9 cellular contexts compared by ENCODE assay signal in the genomic region with DNA sequence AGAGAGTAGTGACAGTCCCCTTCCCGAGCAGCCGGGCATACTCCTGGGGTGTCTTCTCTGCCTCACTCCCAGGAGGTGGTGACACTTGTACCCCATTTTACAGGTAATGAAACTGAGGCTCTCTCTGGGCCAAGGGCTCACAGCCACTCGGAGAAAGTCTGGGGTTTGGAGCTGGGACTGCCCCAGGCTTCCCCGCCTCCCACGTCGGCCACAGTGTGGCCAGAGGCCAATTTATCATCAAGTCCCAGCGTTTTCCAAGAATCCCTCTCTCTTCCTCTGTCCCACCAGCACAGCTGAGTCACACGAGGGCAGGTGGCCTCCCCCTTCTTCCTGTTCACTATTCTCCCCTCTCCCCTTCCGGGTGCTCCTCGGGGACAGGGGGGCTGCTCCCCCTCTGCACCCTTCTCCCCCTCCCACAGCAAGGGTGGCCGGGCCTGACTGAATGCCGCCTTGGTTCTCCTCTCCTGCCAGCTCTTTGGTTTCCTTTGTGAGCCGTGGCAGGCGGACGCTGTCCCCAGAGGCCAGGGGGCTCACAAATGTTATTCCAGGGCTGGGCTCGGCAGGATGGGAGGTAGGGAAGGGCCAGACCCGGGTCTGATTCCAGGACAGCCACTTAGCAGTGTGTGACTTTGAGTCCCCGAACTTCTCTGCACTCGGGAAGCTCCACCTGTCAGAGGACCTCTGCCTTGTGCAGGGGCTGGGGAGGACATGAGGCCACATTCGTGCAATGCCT. TPM values are rescaled to one million over a fixed set of nuclear protein-coding genes. Genes with fewer than 3 reads are reported as not detected.
DNase-seq lines count a peak whose midpoint lies in the region; ATAC-seq and TF ChIP-seq lines count a peak whose summit lies in the region.
"Had no signal": no experiment of that assay in that cellular context is flagged by ENCODE, and none has a peak within 500 bp of the region (broad histone marks: within the 10 kb centered on the region; RNA-seq: fewer than 3 reads in every experiment).

No MANE protein-coding gene starts in this region.

- no peaks in the 10 kb centered on the region for H3K27me3 ChIP-seq in GM23338 (ENCODE audit: insufficient read depth)

- H3F3A ChIP-seq in GM23338 (replicated peaks; ENCODE audit: low read depth) = no peaks in the 10 kb centered on the region

- no peak overlapping the region for H3K4me3 Mint-ChIP-seq in GM23338
- H3K4me3 Mint-ChIP-seq in stimulated activated naive CD8-positive, alpha-beta T cell treated with anti-CD3 and anti-CD28 coated beads, Interleukin-15, Interleukin-2, amounts not matched to agents 100 ng/mL and 50 ng/mL, for 24 hours = peak overlapping the region; percentile 41

- peaks cover 6% of the 10 kb centered on the region; the same call in 2 of the 3 replicates for H3K36me3 Mint-ChIP-seq in GM23338 (ENCODE audit: low read depth)
- H3K36me3 Mint-ChIP-seq in stimulated activated naive CD8-positive, alpha-beta T cell treated with anti-CD3 and anti-CD28 coated beads, Interleukin-15, Interleukin-2, amounts not matched to agents 100 ng/mL and 50 ng/mL, for 24 hours (ENCODE audit: low read depth) = no peaks in the 10 kb centered on the region

- H3K4me1 ChIP-seq in GM23338 (ENCODE audit: insufficient read depth) = no peaks in the 10 kb centered on the region

- H3K36me3 ChIP-seq in GM23338 (ENCODE audit: insufficient read depth) = no peaks in the 10 kb centered on the region

- peaks cover 20% of the 10 kb centered on the region for H4K20me1 ChIP-seq in GM23338 (replicated peaks; ENCODE audit: insufficient read depth)

- TF ChIP-seq CTCF in AG04449 (IDR thresholded peaks at IDR 0.05; ENCODE audit: insufficient read depth, low read length, missing control alignments) (no peak), GM23338 (conservative IDR thresholded peaks at IDR 0.05; ENCODE audit: low read depth in 2 of 2) (no peak)

- POLR2A ChIA-PET in AG04449 (lab: Yijun Ruan, JAX) = interaction anchor here (1.1 kb wide), 1 partner anchor 11 kb away, joined by 3 read pairs; no protein-coding TSS in a partner anchor

- peaks cover 6% of the 10 kb centered on the region; the same call in 2 of the 3 replicates for H3K4me1 Mint-ChIP-seq in GM23338
- peaks cover 24% of the 10 kb centered on the region for H3K4me1 Mint-ChIP-seq in stimulated activated naive CD8-positive, alpha-beta T cell treated with anti-CD3 and anti-CD28 coated beads, Interleukin-15, Interleukin-2, amounts not matched to agents 100 ng/mL and 50 ng/mL, for 24 hours (ENCODE audit: low read depth)

- H3K27ac Mint-ChIP-seq in GM23338 = no peak overlapping the region; the same call in 1 of the 2 replicates
- no peak overlapping the region for H3K27ac Mint-ChIP-seq in stimulated activated naive CD8-positive, alpha-beta T cell treated with anti-CD3 and anti-CD28 coated beads, Interleukin-15, Interleukin-2, amounts not matched to agents 100 ng/mL and 50 ng/mL, for 24 hours

- DNase-seq in AG04449 (ENCODE audit: low read depth, low spot score) (peak; percentile 16), GM23338 (ENCODE audit: low spot score) (peak; percentile 40), amniotic stem cell (lab: John Stamatoyannopoulos, UW) (peak; percentile 40), inferior parietal cortex (ENCODE audit: extremely low spot score) (peak; percentile 65), COR-L47 (lab: John Stamatoyannopoulos, UW) (no peak)
- DNase-seq in stimulated activated CD4-positive, alpha-beta T cell treated with anti-CD3 and anti-CD28 coated beads, Interleukin-4, amount 100 ng/mL, for 24 hours = no peak

- H3K4me3 ChIP-seq in AG04449 (ENCODE audit: low read depth, low read length) (no peak overlapping the region; the same call in 1 of the 2 replicates), GM23338 (no peak overlapping the region)

- H3K4me2 ChIP-seq in GM23338 = 0 out of 2 replicates have a peak overlapping the region, but pooled peaks have one; percentile 26

- no peaks in the 10 kb centered on the region for H3K9me2 ChIP-seq in GM23338 (ENCODE audit: insufficient read depth)

- peak; percentile 41 for ATAC-seq in GM23338
- ATAC-seq in HG03097 (IDR thresholded peaks at IDR 0.05; ENCODE audit: low FRiP score, unreplicated experiment) = no peak

- H2AFZ ChIP-seq in GM23338 = no peak overlapping the region

- peaks cover 1% of the 10 kb centered on the region for H3K27me3 Mint-ChIP-seq in GM23338 (ENCODE audit: insufficient read depth, low read depth, poor library complexity)
- peaks cover 4% of the 10 kb centered on the region for H3K27me3 Mint-ChIP-seq in stimulated activated naive CD8-positive, alpha-beta T cell treated with anti-CD3 and anti-CD28 coated beads, Interleukin-15, Interleukin-2, amounts not matched to agents 100 ng/mL and 50 ng/mL, for 24 hours

- H3K9me3 Mint-ChIP-seq in GM23338 = no peaks in the 10 kb centered on the region
- H3K9me3 Mint-ChIP-seq in stimulated activated naive CD8-positive, alpha-beta T cell treated with anti-CD3 and anti-CD28 coated beads, Interleukin-15, Interleukin-2, amounts not matched to agents 100 ng/mL and 50 ng/mL, for 24 hours = no peaks in the 10 kb centered on the region

- CTCF ChIA-PET in AG04449 (lab: Yijun Ruan, JAX) = interaction anchor here (0.8 to 2.4 kb wide), 4 partner anchors 9 to 94 kb away, joined by 3 to 7 read pairs (median 4); no protein-coding TSS in a partner anchor

- H3K27ac ChIP-seq in GM23338 (ENCODE audit: low read depth) = peak overlapping the region; percentile 72
- H3K27ac ChIP-seq: epithelial cell of prostate had no signal

- H3K79me2 ChIP-seq in GM23338 (replicated peaks; ENCODE audit: insufficient read depth) = peaks cover 57% of the 10 kb centered on the region

TF ChIP-seq in GM23338, 12 proteins besides CTCF, POLR2A, EP300 and RAD21 (continues in another document):
- TF ChIP-seq POLR2AphosphoS5 (IDR thresholded peaks at IDR 0.05; ENCODE audit: low read depth) (no peak), NANOG (IDR thresholded peaks at IDR 0.05; ENCODE audit: borderline replicate concordance) (no peak), EZH2phosphoT487 (IDR thresholded peaks at IDR 0.05; ENCODE audit: unreplicated experiment) (no peak), EZH2 (IDR thresholded peaks at IDR 0.05; ENCODE audit: low read depth, unreplicated experiment) (no peak)
- TF ChIP-seq, protein P1, sequence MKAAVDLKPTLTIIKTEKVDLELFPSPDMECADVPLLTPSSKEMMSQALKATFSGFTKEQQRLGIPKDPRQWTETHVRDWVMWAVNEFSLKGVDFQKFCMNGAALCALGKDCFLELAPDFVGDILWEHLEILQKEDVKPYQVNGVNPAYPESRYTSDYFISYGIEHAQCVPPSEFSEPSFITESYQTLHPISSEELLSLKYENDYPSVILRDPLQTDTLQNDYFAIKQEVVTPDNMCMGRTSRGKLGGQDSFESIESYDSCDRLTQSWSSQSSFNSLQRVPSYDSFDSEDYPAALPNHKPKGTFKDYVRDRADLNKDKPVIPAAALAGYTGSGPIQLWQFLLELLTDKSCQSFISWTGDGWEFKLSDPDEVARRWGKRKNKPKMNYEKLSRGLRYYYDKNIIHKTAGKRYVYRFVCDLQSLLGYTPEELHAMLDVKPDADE (IDR thresholded peaks at IDR 0.05) = no peak

RNA-seq across cellular contexts. Expression of gene CLIP2, which starts 17.7 kb away (rescaled TPM):
- total RNA-seq in GM23338 (2014; rRNA removed; shearing (Covaris generic)) = 45.2 and 51.9 TPM in 2 replicates
- polyA plus RNA-seq in GM23338 (2016; fragmentation: Nextera tagmentation; extraction: Ambion mirVana) = 7.2 and 8.1 TPM in 2 replicates

RNA-seq across cellular contexts. Expression of gene RFC2, which starts 52.7 kb away (rescaled TPM):
- 62.4 and 75.2 TPM in 2 replicates for total RNA-seq in GM23338 (2014; rRNA removed; shearing (Covaris generic))
- polyA plus RNA-seq in GM23338 (2016; fragmentation: Nextera tagmentation; extraction: Ambion mirVana) = 55.3 and 56.4 TPM in 2 replicates

Comparison
In these comparisons a context has a peak if more than half of its experiments do, and no peak if none do; other contexts are left out.
1. DNase-seq: peak in AG04449 (single experiment), GM23338 (single experiment), amniotic stem cell (single experiment) and inferior parietal cortex (single experiment); none in COR-L47 (single experiment) and stimulated activated CD4-positive, alpha-beta T cell treated with anti-CD3 and anti-CD28 coated beads, Interleukin-4, amount 100 ng/mL, for 24 hours (single experiment).